1 cellular context compared by ENCODE assay signal in genomic region chr22:20749453-20749852, GRCh38.
TF ChIP-seq lines count a peak whose summit lies in the region.

No MANE protein-coding gene starts in this region.

TF ChIP-seq in GM23338, 12 proteins besides CTCF, POLR2A, EP300 and RAD21 (continued from another document):
- no peak for TF ChIP-seq ZNF462 (CRISPR knock-in tag; IDR thresholded peaks at IDR 0.05)
- no peak for TF ChIP-seq REST (IDR thresholded peaks at IDR 0.05; ENCODE audit: unreplicated experiment)
TF ChIP-seq in GM23338: peak in this region for 0.
